Comparison of ENCODE assay signal across 15 cellular contexts in genomic region chr10:42476101-42476500, GRCh38.
DNase-seq lines count a peak whose midpoint lies in the region; ATAC-seq and TF ChIP-seq lines count a peak whose summit lies in the region.
"Had no signal": no experiment of that assay in that cellular context is flagged by ENCODE, and none has a peak within 500 bp of the region (broad histone marks: within the 10 kb centered on the region; RNA-seq: fewer than 3 reads in every experiment).

No MANE protein-coding gene starts in this region.

- ATAC-seq in GM21423 (IDR thresholded peaks at IDR 0.05; ENCODE audit: unreplicated experiment) (no peak), T-cell (replicated peaks in 1 of 4) (no peak), GM19455 (IDR thresholded peaks at IDR 0.05; ENCODE audit: unreplicated experiment) (no peak)

- DNase-seq in HFFc6 (no peak), dorsolateral prefrontal cortex (no peak), ovary (no peak), T-cell (no peak), NCI-H345 treated with DMSO at 0.1 percent for 48 hours (lab: John Stamatoyannopoulos, UW; ENCODE audit: unreplicated experiment) (no peak)
- DNase-seq: activated CD4-positive, alpha-beta T cell treated with anti-CD3 and anti-CD28 coated beads for 4 hours; activated gamma-delta T cell; NCI-H1105; NCI-H748 treated with DMSO at 0.1 percent for 48 hours; stimulated activated CD4-positive, alpha-beta T cell treated with anti-CD3 and anti-CD28 coated beads, Interleukin-4, amount 100 ng/mL, for 4 hours had no signal

- no peaks in the 10 kb centered on the region for H3K4me1 ChIP-seq in ovary (ENCODE audit: insufficient read depth)

- 5 to 18% (median 8%) methylated on average over 19 to 20 of the region's 20 CpGs for WGBS in ovary, 3 donors

- 0 out of 2 replicates have a peak, but pooled peaks cover 4% of the 10 kb centered on the region for H3K27me3 Mint-ChIP-seq in HFFc6 (ENCODE audit: insufficient read depth)
- peaks cover 37 to 47% of the 10 kb centered on the region in 2 donors for H3K27me3 Mint-ChIP-seq in T-cell

- H3K36me3 ChIP-seq in ovary = no peaks in the 10 kb centered on the region

- no peak for TF ChIP-seq POLR2A in ovary (IDR thresholded peaks at IDR 0.05)

- H3K36me3 Mint-ChIP-seq in HFFc6 (ENCODE audit: low read depth) (peaks cover 41% of the 10 kb centered on the region; the same call in 1 of the 2 replicates), T-cell (no peaks in the 10 kb centered on the region)

- H3K4me3 Mint-ChIP-seq in HFFc6 (peak overlapping the region; percentile 90), T-cell (peak overlapping the region in 1 of 3 donors; percentile 22)
- H3K4me3 Mint-ChIP-seq: B cell; central memory CD8-positive, alpha-beta T cell had no signal

- intact Hi-C loops in dorsolateral prefrontal cortex (cut with DNase I) (no loop called here), ovary (cut with DNase I) (no loop called here)

- H3K4me1 Mint-ChIP-seq in HFFc6 (ENCODE audit: low read depth) (peaks cover 66% of the 10 kb centered on the region; the same call in 1 of the 2 replicates), T-cell (peaks cover 4 to 12% (median 6%) of the 10 kb centered on the region in 3 donors)
- H3K4me1 Mint-ChIP-seq: B cell; central memory CD8-positive, alpha-beta T cell had no signal

- peak overlapping the region; percentile 62 for H3K27ac Mint-ChIP-seq in HFFc6
- no peak overlapping the region for H3K27ac Mint-ChIP-seq in T-cell
- H3K27ac Mint-ChIP-seq: B cell had no signal

- H3K9me3 Mint-ChIP-seq in HFFc6 = peaks cover 11% of the 10 kb centered on the region; the same call in 1 of the 2 replicates
- H3K9me3 Mint-ChIP-seq in T-cell = no peaks in the 10 kb centered on the region
- H3K9me3 Mint-ChIP-seq: central memory CD8-positive, alpha-beta T cell had no signal

- TF ChIP-seq EP300 in ovary (IDR thresholded peaks at IDR 0.05) = no peak

- POLR2A ChIA-PET in T-cell (lab: Charles Lee) = no interaction called here

- CTCF ChIA-PET in T-cell (lab: Charles Lee) = no interaction called here

- TF ChIP-seq CTCF in 22Rv1 (IDR thresholded peaks at IDR 0.05) = no peak
- TF ChIP-seq CTCF in HFFc6 (IDR thresholded peaks at IDR 0.05) = no peak
- no peak for TF ChIP-seq CTCF in dorsolateral prefrontal cortex (IDR thresholded peaks at IDR 0.05 in 54 of 56, conservative IDR thresholded peaks at IDR 0.05 in 2 of 56; ENCODE audit: low read depth in 1 of 56, partially characterized antibody in 56 of 56)
- TF ChIP-seq CTCF in ovary (IDR thresholded peaks at IDR 0.05) = no peak

- peak overlapping the region; percentile 54 for H3K27ac ChIP-seq in 22Rv1
- H3K27ac ChIP-seq in dorsolateral prefrontal cortex = peak overlapping the region in 2 of 59 donors; percentile 15 to 54
- H3K27ac ChIP-seq in ovary = no peak overlapping the region

- H3K27me3 ChIP-seq in dorsolateral prefrontal cortex = peaks cover 0 to 71% (median 9%) of the 10 kb centered on the region in 45 donors
- no peaks in the 10 kb centered on the region for H3K27me3 ChIP-seq in ovary

- H3K9me3 ChIP-seq in ovary = no peaks in the 10 kb centered on the region

- H3K4me3 ChIP-seq in dorsolateral prefrontal cortex (peak overlapping the region; percentile 17 to 73 (median 55)), ovary (peak overlapping the region; percentile 22)
